Comparison of ENCODE assay signal across 8 cellular contexts in genomic region chr1:58904299-58905125, GRCh38.
DNase-seq lines count a peak whose midpoint lies in the region; ATAC-seq and TF ChIP-seq lines count a peak whose summit lies in the region.

No MANE protein-coding gene starts in this region.

- no peak for TF ChIP-seq CTCF in gastroesophageal sphincter (IDR thresholded peaks at IDR 0.05)

- H3K4me1 ChIP-seq in GM23248 (ENCODE audit: insufficient read depth) (peaks cover 35% of the 10 kb centered on the region), gastroesophageal sphincter (peaks cover 0 to 25% (median 0%) of the 10 kb centered on the region in 3 donors), skeletal muscle tissue (ENCODE audit: control insufficient read depth in 3 of 3, insufficient read depth in 3 of 3, low read length in 3 of 3) (peaks cover 26 to 40% (median 31%) of the 10 kb centered on the region in 3 donors)

- H3K9me3 Mint-ChIP-seq in activated CD4-positive, alpha-beta memory T cell treated with anti-CD3 and anti-CD28 coated beads for 36 hours, result no peaks in the 10 kb centered on the region

- peak overlapping the region; percentile 68 for H3K27ac Mint-ChIP-seq in activated CD4-positive, alpha-beta memory T cell treated with anti-CD3 and anti-CD28 coated beads for 36 hours

- H3K4me2 ChIP-seq in GM23248 (ENCODE audit: unreplicated experiment), result peak overlapping the region; percentile 73

- peak overlapping the region; percentile 80 for H2AFZ ChIP-seq in GM23248

- no peaks in the 10 kb centered on the region for H4K20me1 ChIP-seq in GM23248 (ENCODE audit: insufficient read depth)

- peaks cover 10% of the 10 kb centered on the region for H3K4me1 Mint-ChIP-seq in activated CD4-positive, alpha-beta memory T cell treated with anti-CD3 and anti-CD28 coated beads for 36 hours (ENCODE audit: low read depth)

- DNase-seq in GM23248 (no peak), left lobe of liver (ENCODE audit: low spot score) (no peak), NAMALWA (ENCODE audit: low spot score) (no peak), ureter (ENCODE audit: low spot score) (no peak), NCI-H2107 (lab: John Stamatoyannopoulos, UW) (no peak)
- DNase-seq in activated CD4-positive, alpha-beta memory T cell treated with anti-CD3 and anti-CD28 coated beads for 36 hours, result no peak

- H3K27me3 ChIP-seq in GM23248 (replicated peaks; ENCODE audit: insufficient read depth) (no peaks in the 10 kb centered on the region), gastroesophageal sphincter (no peaks in the 10 kb centered on the region), skeletal muscle tissue (ENCODE audit: control insufficient read depth in 3 of 3, insufficient read depth in 3 of 3, low read length in 3 of 3) (no peaks in the 10 kb centered on the region)

- CTCF ChIA-PET in activated CD4-positive, alpha-beta memory T cell treated with anti-CD3 and anti-CD28 coated beads for 36 hours (lab: Charles Lee), result no interaction called here

- POLR2A ChIA-PET in activated CD4-positive, alpha-beta memory T cell treated with anti-CD3 and anti-CD28 coated beads for 36 hours (lab: Charles Lee), result no interaction called here

- intact Hi-C loops in activated CD4-positive, alpha-beta memory T cell treated with anti-CD3 and anti-CD28 coated beads for 36 hours (cut with micrococcal nuclease), result loop anchor here (5.0 to 10.0 kb wide), 2 partner anchors 103 to 240 kb away; no protein-coding TSS in a partner anchor

- in situ Hi-C loops in GM23248 (cut with MboI), result no loop called here

- TF ChIP-seq EP300 in gastroesophageal sphincter (IDR thresholded peaks at IDR 0.05), result no peak

- no peaks in the 10 kb centered on the region for H3K27me3 Mint-ChIP-seq in activated CD4-positive, alpha-beta memory T cell treated with anti-CD3 and anti-CD28 coated beads for 36 hours

- H3K27ac ChIP-seq in GM23248 (peak overlapping the region; percentile 91), gastroesophageal sphincter (peak overlapping the region; percentile 90 to 98 (median 96)), skeletal muscle tissue (ENCODE audit: low read depth, low read length) (peak overlapping the region; percentile 94)

- H3K4me3 ChIP-seq in GM23248 (peak overlapping the region; percentile 71), gastroesophageal sphincter (peak overlapping the region; percentile 46 to 57), skeletal muscle tissue (ENCODE audit: low read length in 3 of 3) (peak overlapping the region; percentile 71 to 77 (median 72))

- H3K9me3 ChIP-seq in GM23248 (ENCODE audit: low read depth) (no peaks in the 10 kb centered on the region), gastroesophageal sphincter (no peaks in the 10 kb centered on the region), skeletal muscle tissue (ENCODE audit: control insufficient read depth in 3 of 3, low read length in 3 of 3) (no peaks in the 10 kb centered on the region)

- TF ChIP-seq POLR2A in gastroesophageal sphincter (IDR thresholded peaks at IDR 0.05), result no peak

- no peaks in the 10 kb centered on the region for H3K79me2 ChIP-seq in GM23248 (ENCODE audit: insufficient read depth)

- H3F3A ChIP-seq in GM23248 (ENCODE audit: insufficient read depth), result peaks cover 48% of the 10 kb centered on the region

- H3K4me3 Mint-ChIP-seq in activated CD4-positive, alpha-beta memory T cell treated with anti-CD3 and anti-CD28 coated beads for 36 hours, result peak overlapping the region; percentile 69

- no peaks in the 10 kb centered on the region for H3K36me3 ChIP-seq in GM23248 (ENCODE audit: low read depth)
- no peaks in the 10 kb centered on the region for H3K36me3 ChIP-seq in gastroesophageal sphincter
- no peaks in the 10 kb centered on the region for H3K36me3 ChIP-seq in skeletal muscle tissue (ENCODE audit: control insufficient read depth in 3 of 3, insufficient read depth in 3 of 3, low read length in 3 of 3)

- H3K36me3 Mint-ChIP-seq in activated CD4-positive, alpha-beta memory T cell treated with anti-CD3 and anti-CD28 coated beads for 36 hours, result no peaks in the 10 kb centered on the region

- WGBS in GM23248 (ENCODE audit: low coverage in 1 of 2, low lambda C conversion rate in 2 of 2, missing lambda C conversion rate in 2 of 2), 2 experiments, result 62 to 64% methylated on average over 8 of the region's 8 CpGs
- 66 to 67% methylated on average over 8 of the region's 8 CpGs for WGBS in gastroesophageal sphincter (ENCODE audit: low coverage in 1 of 2), 2 donors

- H3K9ac ChIP-seq in GM23248, result peak overlapping the region; percentile 93
- H3K9ac ChIP-seq in skeletal muscle tissue (ENCODE audit: low read depth in 1 of 3, low read length in 3 of 3), result peak overlapping the region; percentile 89 to 92 (median 89)

- ATAC-seq in gastroesophageal sphincter (no peak), left lobe of liver (no peak)

- H3K9me2 ChIP-seq in GM23248 (ENCODE audit: insufficient read depth), result no peaks in the 10 kb centered on the region
